Comparison of ENCODE assay signal across 18 cellular contexts in the genomic region with DNA sequence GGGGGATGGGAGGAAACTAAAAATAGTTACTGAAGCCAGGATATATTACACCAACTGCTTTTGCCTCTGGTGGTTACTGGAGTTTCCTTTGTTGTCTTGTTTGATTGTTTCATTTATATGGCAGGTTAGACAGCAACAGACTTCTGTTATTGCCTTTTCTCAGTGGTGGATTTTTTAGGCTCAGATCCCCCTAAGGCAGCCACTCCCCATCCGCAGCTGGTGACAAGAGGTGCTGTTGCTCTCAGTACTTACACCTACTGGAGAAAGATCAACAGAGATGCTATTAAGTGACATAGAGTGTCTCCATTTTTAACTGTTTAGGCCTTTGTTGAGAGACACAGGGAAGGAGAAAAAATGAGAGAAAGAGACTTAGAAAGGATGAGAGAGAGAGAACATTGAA.
"Had no signal": no experiment of that assay in that cellular context is flagged by ENCODE, and none has a peak within 500 bp of the region (broad histone marks: within the 10 kb centered on the region; RNA-seq: fewer than 3 reads in every experiment).

No MANE protein-coding gene starts in this region.

- ATAC-seq: gastrocnemius medialis; heart right ventricle; naive thymus-derived CD4-positive, alpha-beta T cell; psoas muscle; right lobe of liver; stimulated activated naive B cell treated with anti-CD40 and anti-IgM and Interleukin-4, amounts not matched to agents 10 μg/mL and 1 μg/mL and 100 μg/mL, for 72 hours; stimulated activated naive CD8-positive, alpha-beta T cell treated with anti-CD3 and anti-CD28 coated beads, Interleukin-15, amount 100 ng/mL, for 72 hours had no signal

- H3K4me3 ChIP-seq: colonic mucosa, gastrocnemius medialis, heart right ventricle, psoas muscle, right lobe of liver, testis, tibial nerve had no signal

- H3K36me3 ChIP-seq: colonic mucosa, gastrocnemius medialis, heart right ventricle, neutrophil, right lobe of liver, tibial nerve had no signal

- H3K9me3 ChIP-seq: colonic mucosa, gastrocnemius medialis, heart right ventricle, neutrophil, psoas muscle, right lobe of liver, testis, tibial nerve had no signal

- DNase-seq: colonic mucosa; dermis blood vessel endothelial cell; erythroblast; gastrocnemius medialis; heart right ventricle; hypothalamus; kidney glomerular epithelial cell; naive thymus-derived CD4-positive, alpha-beta T cell; nephron progenitor cell; psoas muscle; retina; right lobe of liver; stimulated activated CD4-positive, alpha-beta T cell treated with anti-CD3 and anti-CD28 coated beads, Interleukin-4, amount 100 ng/mL, for 1 hour; stimulated activated naive B cell treated with anti-CD40 and anti-IgM and Interleukin-4, amounts not matched to agents 10 μg/mL and 1 μg/mL and 100 μg/mL, for 72 hours; stimulated activated naive CD8-positive, alpha-beta T cell treated with anti-CD3 and anti-CD28 coated beads, Interleukin-15, amount 100 ng/mL, for 72 hours; testis had no signal

- H3K27ac ChIP-seq: colonic mucosa, gastrocnemius medialis, heart right ventricle, neutrophil, psoas muscle, right lobe of liver, testis, tibial nerve had no signal
